In the genomic region with DNA sequence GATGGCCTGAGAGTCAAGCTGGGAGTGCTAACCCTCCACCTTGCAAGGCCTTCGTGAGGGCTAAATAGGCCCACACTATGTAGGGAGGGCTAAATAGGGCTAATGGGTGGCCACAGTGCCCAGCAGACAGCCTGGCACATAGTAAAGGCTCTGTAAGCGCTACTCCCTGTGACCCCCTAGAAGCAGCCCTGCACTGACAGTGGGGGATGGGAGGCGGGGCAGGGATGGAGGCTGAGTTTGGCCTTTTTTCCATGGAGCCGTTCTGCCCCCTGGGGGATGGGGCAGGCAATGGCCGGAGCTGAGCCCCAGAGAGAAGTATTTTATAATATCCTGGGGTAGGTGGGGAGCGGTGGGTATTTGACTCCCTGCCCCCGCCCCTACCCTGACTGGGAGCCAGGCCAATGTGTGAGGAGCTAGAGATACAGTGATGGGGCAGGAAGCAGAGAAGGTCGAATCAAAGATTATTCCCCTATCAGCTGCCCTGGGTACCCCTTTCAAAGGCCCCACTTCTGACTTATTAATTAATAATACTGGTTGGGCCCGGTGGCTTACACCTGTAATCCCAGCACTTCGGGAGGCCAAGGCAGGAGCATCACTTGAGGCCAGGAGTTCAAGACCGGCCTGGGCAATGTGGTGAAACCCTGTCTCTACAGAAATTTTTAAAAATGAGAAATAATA, we compare ENCODE assay signal across 9 cellular contexts. TPM values are rescaled to one million over a fixed set of nuclear protein-coding genes. Genes with fewer than 3 reads are reported as not detected.
DNase-seq lines count a peak whose midpoint lies in the region; ATAC-seq and TF ChIP-seq lines count a peak whose summit lies in the region.
"Had no signal": no experiment of that assay in that cellular context is flagged by ENCODE, and none has a peak within 500 bp of the region (broad histone marks: within the 10 kb centered on the region; RNA-seq: fewer than 3 reads in every experiment).

No MANE protein-coding gene starts in this region.

- H3K27ac ChIP-seq in right cardiac atrium (ENCODE audit: low read length) (no peak overlapping the region), smooth muscle cell (ENCODE audit: low read depth) (no peak overlapping the region)

- ATAC-seq in activated naive CD8-positive, alpha-beta T cell treated with anti-CD3 and anti-CD28 coated beads, Interleukin-2, amount 10 ng/mL, durations not matched to agents 7 days and 5 days (ENCODE audit: low read depth): no peak
- ATAC-seq in right cardiac atrium (peak; percentile 73 to 76), GM21390 (IDR thresholded peaks at IDR 0.05; ENCODE audit: unreplicated experiment) (no peak)

- H3K4me3 Mint-ChIP-seq in activated naive CD8-positive, alpha-beta T cell treated with anti-CD3 and anti-CD28 coated beads, Interleukin-2, amount 10 ng/mL, durations not matched to agents 7 days and 5 days: no peak overlapping the region

- H3F3A ChIP-seq in smooth muscle cell (ENCODE audit: low read depth): no peaks in the 10 kb centered on the region

- TF ChIP-seq CTCF in smooth muscle cell (IDR thresholded peaks at IDR 0.05; ENCODE audit: borderline replicate concordance, insufficient read depth, poor library complexity, severe bottlenecking): peak; percentile 74

- DNase-seq in activated CD4-positive, alpha-beta T cell treated with anti-CD3 and anti-CD28 coated beads for 48 hours: peak; percentile 53
- DNase-seq in activated CD4-positive, alpha-beta T cell treated with anti-CD3 and anti-CD28 coated beads, Interleukin-2, amount 50 U/mL, for 4 hours: no peak
- DNase-seq in NCI-H1930 (lab: John Stamatoyannopoulos, UW) (peak; percentile 4 to 29), right cardiac atrium (peak; percentile 44 to 81 (median 78)), smooth muscle cell (lab: John Stamatoyannopoulos, UW; ENCODE audit: unreplicated experiment) (no peak), KG1 (lab: John Stamatoyannopoulos, UW) (no peak)
- DNase-seq in activated naive CD8-positive, alpha-beta T cell treated with anti-CD3 and anti-CD28 coated beads, Interleukin-2, amount 10 ng/mL, durations not matched to agents 7 days and 5 days: peak; percentile 47

- peaks cover 3% of the 10 kb centered on the region for H3K4me1 ChIP-seq in right cardiac atrium (ENCODE audit: control insufficient read depth, insufficient read depth, low read length)
- H3K4me1 ChIP-seq in smooth muscle cell (ENCODE audit: low read depth): peaks cover 5% of the 10 kb centered on the region

- POLR2A ChIA-PET in activated naive CD8-positive, alpha-beta T cell treated with anti-CD3 and anti-CD28 coated beads, Interleukin-2, amount 10 ng/mL, durations not matched to agents 7 days and 5 days (lab: Charles Lee): no interaction called here

- no peak overlapping the region for H3K27ac Mint-ChIP-seq in activated naive CD8-positive, alpha-beta T cell treated with anti-CD3 and anti-CD28 coated beads, Interleukin-2, amount 10 ng/mL, durations not matched to agents 7 days and 5 days

- intact Hi-C loops in right cardiac atrium (cut with DNase I): loop anchor here in 2 of 4 donors (2.0 to 10.0 kb wide), 4 partner anchors 226 to 256 kb away; no protein-coding TSS in a partner anchor

- 31% methylated on average over 11 of the region's 11 CpGs for WGBS in right cardiac atrium
- WGBS in smooth muscle cell (ENCODE audit: low lambda C conversion rate): 47% methylated on average over 11 of the region's 11 CpGs

- H3K9me3 ChIP-seq in right cardiac atrium (ENCODE audit: control insufficient read depth, low read length): no peaks in the 10 kb centered on the region
- H3K9me3 ChIP-seq in smooth muscle cell (replicated peaks; ENCODE audit: low read depth): no peaks in the 10 kb centered on the region

- H3K27me3 ChIP-seq in right cardiac atrium (ENCODE audit: control insufficient read depth, insufficient read depth) (no peaks in the 10 kb centered on the region), smooth muscle cell (ENCODE audit: low read depth) (peaks cover 21% of the 10 kb centered on the region)

- H3K27me3 Mint-ChIP-seq in activated naive CD8-positive, alpha-beta T cell treated with anti-CD3 and anti-CD28 coated beads, Interleukin-2, amount 10 ng/mL, durations not matched to agents 7 days and 5 days: peaks cover 12% of the 10 kb centered on the region

- H3K4me3 ChIP-seq in right cardiac atrium (ENCODE audit: low read length) (no peak overlapping the region), smooth muscle cell (no peak overlapping the region)

- H3K36me3 ChIP-seq in smooth muscle cell (ENCODE audit: low read depth): no peaks in the 10 kb centered on the region

- H4K20me1 ChIP-seq in smooth muscle cell (ENCODE audit: low read depth): no peaks in the 10 kb centered on the region

- no peak overlapping the region for H2AFZ ChIP-seq in smooth muscle cell (ENCODE audit: low read depth)

- H3K9me3 Mint-ChIP-seq in activated naive CD8-positive, alpha-beta T cell treated with anti-CD3 and anti-CD28 coated beads, Interleukin-2, amount 10 ng/mL, durations not matched to agents 7 days and 5 days: no peaks in the 10 kb centered on the region

- no peak overlapping the region for H3K9ac ChIP-seq in smooth muscle cell (ENCODE audit: low read depth)

- H3K79me2 ChIP-seq in smooth muscle cell (ENCODE audit: low read depth): no peaks in the 10 kb centered on the region

- no peaks in the 10 kb centered on the region for H3K4me1 Mint-ChIP-seq in activated naive CD8-positive, alpha-beta T cell treated with anti-CD3 and anti-CD28 coated beads, Interleukin-2, amount 10 ng/mL, durations not matched to agents 7 days and 5 days

- no peak overlapping the region for H3K4me2 ChIP-seq in smooth muscle cell

- no peaks in the 10 kb centered on the region for H3K36me3 Mint-ChIP-seq in activated naive CD8-positive, alpha-beta T cell treated with anti-CD3 and anti-CD28 coated beads, Interleukin-2, amount 10 ng/mL, durations not matched to agents 7 days and 5 days

RNA-seq across cellular contexts. Expression of a gene that starts 42.3 kb away (rescaled TPM):
- total RNA-seq in activated naive CD8-positive, alpha-beta T cell treated with anti-CD3 and anti-CD28 coated beads, Interleukin-2, amount 10 ng/mL, durations not matched to agents 7 days and 5 days: not detected
- total RNA-seq in right cardiac atrium (not detected), smooth muscle cell (not detected in 2 replicates)
- polyA plus RNA-seq in right cardiac atrium (not detected), smooth muscle cell (not detected in 2 replicates)
- total RNA-seq: temporal lobe had no signal

Comparison
In these comparisons a context has a peak if more than half of its experiments do, and no peak if none do; other contexts are left out.
1. DNase-seq: peak in activated CD4-positive, alpha-beta T cell treated with anti-CD3 and anti-CD28 coated beads for 48 hours (single experiment), NCI-H1930 (2 of 2), activated naive CD8-positive, alpha-beta T cell treated with anti-CD3 and anti-CD28 coated beads, Interleukin-2, amount 10 ng/mL, durations not matched to agents 7 days and 5 days (single experiment) and right cardiac atrium (3 of 3); none in activated CD4-positive, alpha-beta T cell treated with anti-CD3 and anti-CD28 coated beads, Interleukin-2, amount 50 U/mL, for 4 hours (0 of 2), smooth muscle cell (single experiment) and KG1 (single experiment).
2. ATAC-seq: peak in right cardiac atrium (2 of 2); none in activated naive CD8-positive, alpha-beta T cell treated with anti-CD3 and anti-CD28 coated beads, Interleukin-2, amount 10 ng/mL, durations not matched to agents 7 days and 5 days (single experiment) and GM21390 (single experiment).